ENCODE assay signal across 12 cellular contexts in the genomic region with DNA sequence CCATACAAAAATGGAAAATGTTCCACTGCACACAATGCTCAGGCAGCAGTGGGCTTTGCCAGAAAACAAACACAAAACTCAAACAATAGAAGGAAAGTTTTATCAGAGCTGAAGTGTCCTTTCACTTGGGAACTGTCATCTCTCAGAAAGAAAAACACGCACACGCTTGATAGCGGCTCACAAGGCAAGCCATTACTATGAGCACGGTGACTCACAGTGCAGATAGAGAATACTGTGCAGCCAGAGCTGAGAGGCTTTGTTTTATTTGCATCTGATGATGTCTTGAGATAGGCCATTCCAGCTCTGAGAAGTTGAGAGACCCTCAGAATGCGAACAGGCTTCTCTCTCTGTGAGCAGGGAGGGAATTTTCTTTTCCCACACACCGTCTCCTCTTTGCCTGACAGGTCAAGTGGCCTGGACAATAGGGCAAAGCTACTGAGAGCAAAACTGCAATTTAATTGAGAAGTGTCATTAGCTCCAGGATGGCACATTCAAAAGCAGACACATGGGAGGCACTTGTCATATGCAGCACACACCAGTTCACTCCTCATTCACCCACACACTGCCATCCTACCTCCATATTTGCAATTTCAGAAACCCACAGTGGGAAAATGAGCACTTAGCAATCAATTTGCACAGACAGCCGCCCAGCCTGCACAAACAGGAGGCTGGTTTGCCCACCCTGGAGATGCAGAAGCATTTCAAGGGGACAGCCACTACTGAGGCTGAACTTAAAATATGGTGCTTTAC.
"Had no signal": no experiment of that assay in that cellular context is flagged by ENCODE, and none has a peak within 500 bp of the region (broad histone marks: within the 10 kb centered on the region; RNA-seq: fewer than 3 reads in every experiment).

No MANE protein-coding gene starts in this region.

- H3K36me3 ChIP-seq: heart right ventricle, stomach, thoracic aorta had no signal

- H3K27me3 ChIP-seq: stomach had no signal

- H3K4me1 ChIP-seq: heart right ventricle, stomach had no signal

- H3K36me3 Mint-ChIP-seq: naive B cell had no signal

- H3K27me3 Mint-ChIP-seq: activated CD4-positive, alpha-beta T cell treated with anti-CD3 and anti-CD28 coated beads, Interleukin-2, amount 10 ng/mL, durations not matched to agents 24 days and 14 days had no signal

- H3K4me3 ChIP-seq: heart right ventricle, stomach, thoracic aorta had no signal

- DNase-seq: activated CD4-positive, alpha-beta T cell treated with anti-CD3 and anti-CD28 coated beads, Interleukin-2, amount 10 ng/mL, durations not matched to agents 24 days and 14 days; activated naive CD4-positive, alpha-beta T cell treated with anti-CD3 and anti-CD28 coated beads, Interleukin-2, amount 50 U/mL, for 16 hours; amniotic stem cell; foreskin melanocyte; heart right ventricle; kidney; naive B cell; stimulated activated CD4-positive, alpha-beta T cell treated with anti-CD3 and anti-CD28 coated beads, Interleukin-2, amount 100 ng/mL, for 48 hours; stomach had no signal

- H3K4me1 Mint-ChIP-seq: activated CD4-positive, alpha-beta T cell treated with anti-CD3 and anti-CD28 coated beads, Interleukin-2, amount 10 ng/mL, durations not matched to agents 24 days and 14 days; naive B cell had no signal

- H3K9me3 ChIP-seq: heart right ventricle, stomach, thoracic aorta had no signal

- H3K4me3 Mint-ChIP-seq: activated CD4-positive, alpha-beta T cell treated with anti-CD3 and anti-CD28 coated beads, Interleukin-2, amount 10 ng/mL, durations not matched to agents 24 days and 14 days; naive B cell; T-helper 1 cell treated with Interleukin-12 subunit alpha and Interleukin-12 subunit beta and Interleukin-4 antibody, amounts not matched to agents 30 μg/mL and 1 μg/mL, for 36 hours had no signal

- H3K9me3 Mint-ChIP-seq: activated CD4-positive, alpha-beta T cell treated with anti-CD3 and anti-CD28 coated beads, Interleukin-2, amount 10 ng/mL, durations not matched to agents 24 days and 14 days; activated T-helper 2 cell treated with anti-CD3 and anti-CD28 coated beads, Interferon-gamma antibody, Interleukin-2, Interleukin-4, amounts not matched to agents 10 μg/mL and 5 μg/mL and 100 μg/mL, durations not matched to agents 14 hours and 24 hours and 36 hours; naive B cell; T-helper 1 cell treated with Interleukin-12 subunit alpha and Interleukin-12 subunit beta and Interleukin-4 antibody, amounts not matched to agents 30 μg/mL and 1 μg/mL, for 36 hours had no signal

- H3K27ac ChIP-seq: heart right ventricle, stomach, thoracic aorta had no signal

- H3K27ac Mint-ChIP-seq: activated CD4-positive, alpha-beta T cell treated with anti-CD3 and anti-CD28 coated beads, Interleukin-2, amount 10 ng/mL, durations not matched to agents 24 days and 14 days; activated T-helper 2 cell treated with anti-CD3 and anti-CD28 coated beads, Interferon-gamma antibody, Interleukin-2, Interleukin-4, amounts not matched to agents 10 μg/mL and 5 μg/mL and 100 μg/mL, durations not matched to agents 14 hours and 24 hours and 36 hours; naive B cell; T-helper 1 cell treated with Interleukin-12 subunit alpha and Interleukin-12 subunit beta and Interleukin-4 antibody, amounts not matched to agents 30 μg/mL and 1 μg/mL, for 36 hours had no signal
